Comparison of ENCODE assay signal across 1 cellular context in genomic region chr10:69466689-69467088, GRCh38.
TF ChIP-seq lines count a peak whose summit lies in the region.

No MANE protein-coding gene starts in this region.

TF ChIP-seq in H1, 55 proteins besides CTCF, POLR2A, EP300 and RAD21:
- TF ChIP-seq SRF (IDR thresholded peaks at IDR 0.05; ENCODE audit: low read depth, low read length) (no peak), SP1 (IDR thresholded peaks at IDR 0.05; ENCODE audit: low read depth, low read length) (no peak), CEBPB (IDR thresholded peaks at IDR 0.05; ENCODE audit: low read depth, low read length) (no peak), BCL11A (IDR thresholded peaks at IDR 0.05; ENCODE audit: low read depth in 2 of 2, low read length in 2 of 2) (no peak), GABPA (IDR thresholded peaks at IDR 0.05; ENCODE audit: borderline replicate concordance, insufficient read depth, low read length) (no peak), TEAD4 (IDR thresholded peaks at IDR 0.05; ENCODE audit: low read depth, low read length) (no peak), FOSL1 (IDR thresholded peaks at IDR 0.05; ENCODE audit: insufficient read depth, low read depth, low read length) (no peak), TBP (IDR thresholded peaks at IDR 0.05; ENCODE audit: low read depth, low read length) (no peak), PHF8 (conservative IDR thresholded peaks at IDR 0.05; ENCODE audit: low read depth, low read length) (no peak), KDM1A (IDR thresholded peaks at IDR 0.05; ENCODE audit: borderline replicate concordance, low read length) (no peak), SUZ12 (IDR thresholded peaks at IDR 0.05; ENCODE audit: low read length) (no peak), SIX5 (IDR thresholded peaks at IDR 0.05; ENCODE audit: low read depth, low read length) (no peak), E2F6 (IDR thresholded peaks at IDR 0.05) (no peak), GTF2F1 (IDR thresholded peaks at IDR 0.05; ENCODE audit: borderline replicate concordance, low read depth, low read length) (no peak)
TF ChIP-seq in H1: peak in this region for 0.
